ENCODE assay signal across 8 cellular contexts in genomic region chr19:12890787-12891552, GRCh38. TPM values are rescaled to one million over a fixed set of nuclear protein-coding genes. Genes with fewer than 3 reads are reported as not detected.
DNase-seq lines count a peak whose midpoint lies in the region; ATAC-seq and TF ChIP-seq lines count a peak whose summit lies in the region.

TSS of gene GCDH (plus strand) at chr19:12891160. CDS start at chr19:12891305, 145 bp downstream.

- no peaks in the 10 kb centered on the region for H4K20me1 ChIP-seq in OCI-LY1 (ENCODE audit: insufficient read depth, low read length)

- no peak within 1 kb of the TSS for H2AFZ ChIP-seq in OCI-LY1 (ENCODE audit: low read length)

- DNase-seq in Caki2 (ENCODE audit: low read depth) (peak; percentile 100), mesenteric fat pad (ENCODE audit: low spot score) (peak; percentile 97)
- peak; percentile 93 for DNase-seq in activated CD8-positive, alpha-beta memory T cell treated with anti-CD3 and anti-CD28 coated beads, Interleukin-2, amount 50 U/mL, for 4 hours
- peak; percentile 73 for DNase-seq in stimulated activated CD8-positive, alpha-beta memory T cell treated with anti-CD3 and anti-CD28 coated beads, Interleukin-15, amount 100 ng/mL, for 24 hours (ENCODE audit: low read depth)

- H3K27me3 ChIP-seq in HUES64 (ENCODE audit: insufficient read depth, low read length): peaks cover 20% of the 10 kb centered on the region
- no peaks in the 10 kb centered on the region for H3K27me3 ChIP-seq in OCI-LY1 (ENCODE audit: insufficient read depth, low read length)

- H3K4me3 ChIP-seq in HUES64 (ENCODE audit: low read length): peak within 1 kb of the TSS; percentile 80
- H3K4me3 ChIP-seq in OCI-LY1 (ENCODE audit: low read depth, low read length, poor library complexity, severe bottlenecking): peak within 1 kb of the TSS; percentile 87

- no peaks in the 10 kb centered on the region for H3K9me3 ChIP-seq in HUES64 (ENCODE audit: insufficient read depth, low read depth, low read length)
- H3K9me3 ChIP-seq in OCI-LY1 (ENCODE audit: low read length): no peaks in the 10 kb centered on the region

- H3K4me1 ChIP-seq in HUES64 (ENCODE audit: insufficient read depth, low read length) (no peaks in the 10 kb centered on the region; the same call in 1 of the 2 replicates), OCI-LY1 (ENCODE audit: insufficient read depth, low read length, severe bottlenecking) (peaks cover 13% of the 10 kb centered on the region)

- in situ Hi-C loops in Caki2 (cut with HindIII; ENCODE audit: low pct_unique_long_range_greater_than_20kb, low sequenced_read_pairs) (no loop called here), endometrial microvascular endothelial cells (cut with HindIII; ENCODE audit: inconsistent ontology term, low pct_unique_long_range_greater_than_20kb, low sequenced_read_pairs) (no loop called here)

- no peaks in the 10 kb centered on the region for H3F3A ChIP-seq in OCI-LY1 (ENCODE audit: insufficient read depth, low read length)

- no peak for TF ChIP-seq CTCF in OCI-LY1 (IDR thresholded peaks at IDR 0.05; ENCODE audit: low read length)

- peak; percentile 92 for ATAC-seq in GM21390 (IDR thresholded peaks at IDR 0.05; ENCODE audit: unreplicated experiment)

- H3K9ac ChIP-seq in HUES64 (ENCODE audit: low read depth, low read length): peak within 1 kb of the TSS; percentile 68
- H3K9ac ChIP-seq in OCI-LY1 (ENCODE audit: low read length): peak within 1 kb of the TSS; percentile 66

- H3K36me3 ChIP-seq in HUES64 (ENCODE audit: insufficient read depth, low read length): peaks cover 25% of the 10 kb centered on the region
- peaks cover 12% of the 10 kb centered on the region; the same call in 1 of the 2 replicates for H3K36me3 ChIP-seq in OCI-LY1 (ENCODE audit: insufficient read depth, low read length)

- H3K9me2 ChIP-seq in OCI-LY1 (ENCODE audit: low read depth, low read length): no peaks in the 10 kb centered on the region

- no peaks in the 10 kb centered on the region for H3K79me2 ChIP-seq in OCI-LY1 (ENCODE audit: insufficient read depth, low read length)

- peak within 1 kb of the TSS; percentile 70 for H3K4me2 ChIP-seq in OCI-LY1 (ENCODE audit: low read length)

- peak within 1 kb of the TSS; percentile 25; the same call in 1 of the 2 replicates for H3K27ac ChIP-seq in HUES64 (ENCODE audit: low read depth, low read length)
- H3K27ac ChIP-seq in OCI-LY1 (ENCODE audit: low read depth, low read length, poor library complexity, severe bottlenecking): no peak within 1 kb of the TSS

- WGBS in HUES64: under 1% methylated on average over 49 of the region's 49 CpGs

RNA-seq across cellular contexts. Expression of gene GCDH, which starts in this region (rescaled TPM):
- 38.0 and 66.1 TPM in 2 replicates for total RNA-seq in Caki2 (2014; rRNA removed; shearing (Covaris generic); ENCODE audit: low replicate concordance)
- 35.4 TPM for polyA plus RNA-seq in HUES64 (2013, experiment 1 of 2)
- 38.2 TPM for polyA plus RNA-seq in HUES64 (2013, experiment 2 of 2)
- total RNA-seq in endometrial microvascular endothelial cells (ENCODE audit: inconsistent ontology term) (53.9 TPM), mesenteric fat pad (23.3 TPM)
